ENCODE assay signal across 8 cellular contexts in genomic region chr19:36215276-36216171, GRCh38. TPM values are rescaled to one million over a fixed set of nuclear protein-coding genes. Genes with fewer than 3 reads are reported as not detected.
DNase-seq lines count a peak whose midpoint lies in the region; ATAC-seq, FAIRE-seq and TF ChIP-seq lines count a peak whose summit lies in the region.

No MANE protein-coding gene starts in this region.

- TF ChIP-seq CTCF in DND-41 (IDR thresholded peaks at IDR 0.05; ENCODE audit: borderline replicate concordance, extremely low read depth, low read length, poor library complexity, severe bottlenecking) (no peak), esophagus squamous epithelium (IDR thresholded peaks at IDR 0.05) (no peak), pancreas (IDR thresholded peaks at IDR 0.05) (no peak), D721Med (IDR thresholded peaks at IDR 0.05; ENCODE audit: insufficient read depth, missing control alignments) (no peak)

- peak; percentile 22 for DNase-seq in DND-41
- peak; percentile 14 for DNase-seq in SKM-1 (lab: John Stamatoyannopoulos, UW; ENCODE audit: unreplicated experiment)
- DNase-seq in esophagus squamous epithelium (lab: John Stamatoyannopoulos, UW) = no peak
- no peak for DNase-seq in pancreas
- DNase-seq in natural killer cell treated with Interleukin-12 subunit alpha and Interleukin-12 subunit beta and Interleukin-15 and Interleukin-18, amount 100 ng/mL, for 72 hours (ENCODE audit: low spot score) = no peak
- DNase-seq in middle frontal gyrus (ENCODE audit: extremely low spot score, low spot score) = no peak
- DNase-seq in D721Med (ENCODE audit: insufficient read length, low spot score) = no peak

- H3K27ac Mint-ChIP-seq in natural killer cell treated with Interleukin-12 subunit alpha and Interleukin-12 subunit beta and Interleukin-15 and Interleukin-18, amount 100 ng/mL, for 72 hours = no peak overlapping the region

- H3K9ac ChIP-seq in DND-41 (ENCODE audit: low read depth, low read length) = peak overlapping the region; percentile 88

- peak overlapping the region; percentile 96 for H3K27ac ChIP-seq in DND-41 (ENCODE audit: low read length)
- H3K27ac ChIP-seq in esophagus squamous epithelium = peak overlapping the region; percentile 88 to 98 (median 95)
- peak overlapping the region; percentile 79 to 97 (median 90) for H3K27ac ChIP-seq in pancreas

- WGBS in esophagus squamous epithelium, 2 donors = 1% methylated on average over 24 to 27 of the region's 27 CpGs
- WGBS in pancreas, 2 donors = 1% methylated on average over 27 of the region's 27 CpGs

- peak overlapping the region; percentile 70 to 78 for H3K4me3 ChIP-seq in DND-41 (ENCODE audit: low read depth in 1 of 2, low read length in 2 of 2)
- H3K4me3 ChIP-seq in esophagus squamous epithelium = peak overlapping the region; percentile 71 to 97 (median 80)
- peak overlapping the region; percentile 52 to 72 (median 63) for H3K4me3 ChIP-seq in pancreas

- H2AFZ ChIP-seq in DND-41 (ENCODE audit: low read depth, low read length) = peak overlapping the region; percentile 96

- H3K4me2 ChIP-seq in DND-41 (ENCODE audit: insufficient read depth, low read length) = peak overlapping the region; percentile 85

- peaks cover 2% of the 10 kb centered on the region for H3K9me3 ChIP-seq in DND-41 (ENCODE audit: insufficient read depth, low read length, severe bottlenecking)
- no peaks in the 10 kb centered on the region for H3K9me3 ChIP-seq in esophagus squamous epithelium
- no peaks in the 10 kb centered on the region for H3K9me3 ChIP-seq in pancreas

- TF ChIP-seq POLR2A in esophagus squamous epithelium (IDR thresholded peaks at IDR 0.05) = no peak

- no peaks in the 10 kb centered on the region for H3K9me3 Mint-ChIP-seq in natural killer cell treated with Interleukin-12 subunit alpha and Interleukin-12 subunit beta and Interleukin-15 and Interleukin-18, amount 100 ng/mL, for 72 hours

- ATAC-seq in DND-41 (ENCODE audit: insufficient read depth, low read depth) (peak; percentile 28), HG03039 (IDR thresholded peaks at IDR 0.05; ENCODE audit: unreplicated experiment) (peak; percentile 2), pancreas (peak in 2 of 4 donors; percentile 1 to 7)
- ATAC-seq in natural killer cell treated with Interleukin-12 subunit alpha and Interleukin-12 subunit beta and Interleukin-15 and Interleukin-18, amount 100 ng/mL, for 72 hours = no peak

- H3K4me3 Mint-ChIP-seq in natural killer cell treated with Interleukin-12 subunit alpha and Interleukin-12 subunit beta and Interleukin-15 and Interleukin-18, amount 100 ng/mL, for 72 hours = no peak overlapping the region

- H3K27me3 ChIP-seq in DND-41 (ENCODE audit: insufficient read depth, low read length, poor library complexity) (no peaks in the 10 kb centered on the region), esophagus squamous epithelium (no peaks in the 10 kb centered on the region), pancreas (no peaks in the 10 kb centered on the region)

- FAIRE-seq in pancreas (lab: Jason Lieb, UNC) (no peak), D721Med (lab: Jason Lieb, UNC) (no peak)

- peaks cover 71% of the 10 kb centered on the region for H3K79me2 ChIP-seq in DND-41 (ENCODE audit: insufficient read depth, low read length)

- H3K4me1 ChIP-seq in DND-41 (ENCODE audit: insufficient read depth, low read length) (peaks cover 52% of the 10 kb centered on the region), esophagus squamous epithelium (peaks cover 7 to 41% (median 13%) of the 10 kb centered on the region in 3 donors), pancreas (peaks cover 0 to 11% (median 0%) of the 10 kb centered on the region in 3 donors)

- peaks cover 26% of the 10 kb centered on the region for H4K20me1 ChIP-seq in DND-41 (ENCODE audit: insufficient read depth, low read length)

- H3K36me3 Mint-ChIP-seq in natural killer cell treated with Interleukin-12 subunit alpha and Interleukin-12 subunit beta and Interleukin-15 and Interleukin-18, amount 100 ng/mL, for 72 hours = peaks cover 10% of the 10 kb centered on the region

- intact Hi-C loops in esophagus squamous epithelium (cut with DNase I) = no loop called here
- intact Hi-C loops in pancreas (cut with DNase I) = no loop called here

- H3K4me1 Mint-ChIP-seq in natural killer cell treated with Interleukin-12 subunit alpha and Interleukin-12 subunit beta and Interleukin-15 and Interleukin-18, amount 100 ng/mL, for 72 hours (ENCODE audit: low read depth in 2 of 2) = peaks cover 12% of the 10 kb centered on the region in 2 donors

- no peaks in the 10 kb centered on the region for H3K27me3 Mint-ChIP-seq in natural killer cell treated with Interleukin-12 subunit alpha and Interleukin-12 subunit beta and Interleukin-15 and Interleukin-18, amount 100 ng/mL, for 72 hours

- peaks cover 28% of the 10 kb centered on the region for H3K36me3 ChIP-seq in DND-41 (ENCODE audit: insufficient read depth, low read length)
- peaks cover 0 to 30% (median 0%) of the 10 kb centered on the region in 3 donors for H3K36me3 ChIP-seq in esophagus squamous epithelium
- no peaks in the 10 kb centered on the region for H3K36me3 ChIP-seq in pancreas

RNA-seq across cellular contexts. Expression of gene ZNF146, which starts 0.6 kb away (rescaled TPM):
- total RNA-seq in esophagus squamous epithelium = 10 to 100 TPM; 40.3 to 72.9 (median 59.6) TPM
- 10 to 100 TPM; 15.0 to 35.2 (median 23.1) TPM for total RNA-seq in pancreas
- 10 to 100 TPM in 1 of 2 donors, 1 to 10 TPM in 1; 9.3 to 18.6 TPM for polyA plus RNA-seq in pancreas
- 10 to 100 TPM; 72.4 to 72.8 TPM for total RNA-seq in natural killer cell treated with Interleukin-12 subunit alpha and Interleukin-12 subunit beta and Interleukin-15 and Interleukin-18, amount 100 ng/mL, for 72 hours

RNA-seq across cellular contexts. Expression of gene ZNF565, which starts 1.1 kb away (rescaled TPM):
- 1 to 10 TPM; 1.6 to 5.5 (median 2.8) TPM for total RNA-seq in esophagus squamous epithelium
- 1 to 10 TPM; 2.1 to 3.5 (median 2.6) TPM for total RNA-seq in pancreas
- polyA plus RNA-seq in pancreas = 1 to 10 TPM; 2.4 to 2.8 TPM
- total RNA-seq in natural killer cell treated with Interleukin-12 subunit alpha and Interleukin-12 subunit beta and Interleukin-15 and Interleukin-18, amount 100 ng/mL, for 72 hours = 1 to 10 TPM; 3.2 to 4.3 TPM

Comparison
In these comparisons a context has a peak if more than half of its experiments do, and no peak if none do; other contexts are left out.
1. ATAC-seq: peak in DND-41 (single experiment) and HG03039 (single experiment); none in natural killer cell treated with Interleukin-12 subunit alpha and Interleukin-12 subunit beta and Interleukin-15 and Interleukin-18, amount 100 ng/mL, for 72 hours (0 of 2).
2. DNase-seq: peak in DND-41 (single experiment) and SKM-1 (single experiment); none in esophagus squamous epithelium (single experiment), pancreas (0 of 6), natural killer cell treated with Interleukin-12 subunit alpha and Interleukin-12 subunit beta and Interleukin-15 and Interleukin-18, amount 100 ng/mL, for 72 hours (single experiment), middle frontal gyrus (single experiment) and D721Med (single experiment).
3. Peak in every context shown above with its lines, with median percentiles within 50 percentile points of each other: H3K27ac ChIP-seq and H3K4me3 ChIP-seq.